ENCODE assay signal across 15 cellular contexts in genomic region chr14:91401751-91402150, GRCh38. TPM values are rescaled to one million over a fixed set of nuclear protein-coding genes. Genes with fewer than 3 reads are reported as not detected.
DNase-seq lines count a peak whose midpoint lies in the region; ATAC-seq and TF ChIP-seq lines count a peak whose summit lies in the region.
"Had no signal": no experiment of that assay in that cellular context is flagged by ENCODE, and none has a peak within 500 bp of the region (broad histone marks: within the 10 kb centered on the region; RNA-seq: fewer than 3 reads in every experiment).

No MANE protein-coding gene starts in this region.

- DNase-seq in CD4-positive, alpha-beta T cell = no peak
- DNase-seq in activated naive CD4-positive, alpha-beta T cell treated with anti-CD3 and anti-CD28 coated beads, Interleukin-2, amount 50 U/mL, for 72 hours (ENCODE audit: low spot score in 2 of 2) = no peak
- no peak for DNase-seq in naive thymus-derived CD4-positive, alpha-beta T cell
- no peak for DNase-seq in GM03348 (ENCODE audit: low spot score)
- DNase-seq in DMS114 treated with DMSO at 0.1 percent for 48 hours (lab: John Stamatoyannopoulos, UW; ENCODE audit: unreplicated experiment) = no peak
- DNase-seq in cerebellum (ENCODE audit: low spot score) = no peak
- DNase-seq: DND-41, GM23248, NCI-H146, NCI-H345, T-helper 9 cell had no signal

- peaks cover 91% of the 10 kb centered on the region for H3K4me1 Mint-ChIP-seq in CD4-positive, alpha-beta T cell (ENCODE audit: low read depth)
- peaks cover 83 to 97% (median 89%) of the 10 kb centered on the region in 7 donors for H3K4me1 Mint-ChIP-seq in naive thymus-derived CD4-positive, alpha-beta T cell

- POLR2A ChIA-PET in CD4-positive, alpha-beta T cell (lab: Charles Lee) = interaction anchor here (1.4 to 12.9 kb wide), 5 partner anchors 15 to 76 kb away, joined by 3 to 294 read pairs (median 10); partner anchors contain the start of gene CCDC88C
- POLR2A ChIA-PET in naive thymus-derived CD4-positive, alpha-beta T cell (lab: Charles Lee) = interaction anchor here (0.7 to 22.3 kb wide), 7 partner anchors 10 to 468 kb away, joined by 3 to 328 read pairs (median 4); partner anchors contain the start of gene CCDC88C

- H3K9me3 ChIP-seq in CD4-positive, alpha-beta T cell (ENCODE audit: control insufficient read depth, low read length) = no peaks in the 10 kb centered on the region
- H3K9me3 ChIP-seq in KOPT-K1 (ENCODE audit: insufficient read depth, low read length, poor library complexity, severe bottlenecking) = no peaks in the 10 kb centered on the region
- H3K9me3 ChIP-seq in naive thymus-derived CD4-positive, alpha-beta T cell (ENCODE audit: control insufficient read depth in 2 of 3, low read length in 3 of 3) = no peaks in the 10 kb centered on the region
- H3K9me3 ChIP-seq: thoracic aorta had no signal

- H3K36me3 Mint-ChIP-seq in CD4-positive, alpha-beta T cell (ENCODE audit: low read depth) = peaks cover 49% of the 10 kb centered on the region
- H3K36me3 Mint-ChIP-seq in activated naive CD4-positive, alpha-beta T cell treated with anti-CD3 and anti-CD28 coated beads, Interleukin-2, amount 50 U/mL, for 72 hours = peaks cover 6 to 35% of the 10 kb centered on the region in 2 donors
- H3K36me3 Mint-ChIP-seq in naive thymus-derived CD4-positive, alpha-beta T cell = peaks cover 0 to 26% (median 7%) of the 10 kb centered on the region in 5 donors

- no peak for TF ChIP-seq CTCF in CD4-positive, alpha-beta T cell (IDR thresholded peaks at IDR 0.05)

- peak overlapping the region; percentile 19 for H3K4me3 ChIP-seq in naive thymus-derived CD4-positive, alpha-beta T cell (ENCODE audit: low read length)
- H3K4me3 ChIP-seq: GM23248, lung, thoracic aorta had no signal

- no peaks in the 10 kb centered on the region for H3K27me3 ChIP-seq in CD4-positive, alpha-beta T cell (ENCODE audit: control insufficient read depth, insufficient read depth, low read length)
- H3K27me3 ChIP-seq in naive thymus-derived CD4-positive, alpha-beta T cell (ENCODE audit: control insufficient read depth in 2 of 2, insufficient read depth in 2 of 2, low read length in 2 of 2) = no peaks in the 10 kb centered on the region

- no peaks in the 10 kb centered on the region for H3K27me3 Mint-ChIP-seq in CD4-positive, alpha-beta T cell
- no peaks in the 10 kb centered on the region for H3K27me3 Mint-ChIP-seq in naive thymus-derived CD4-positive, alpha-beta T cell

- no peaks in the 10 kb centered on the region for H3K9me3 Mint-ChIP-seq in CD4-positive, alpha-beta T cell
- no peaks in the 10 kb centered on the region for H3K9me3 Mint-ChIP-seq in activated naive CD4-positive, alpha-beta T cell treated with anti-CD3 and anti-CD28 coated beads, Interleukin-2, amount 50 U/mL, for 72 hours
- H3K9me3 Mint-ChIP-seq in naive thymus-derived CD4-positive, alpha-beta T cell = no peaks in the 10 kb centered on the region

- intact Hi-C loops in CD4-positive, alpha-beta T cell (cut with DNase I, micrococcal nuclease) = no loop called here
- intact Hi-C loops in naive thymus-derived CD4-positive, alpha-beta T cell (cut with micrococcal nuclease) = loop anchor here in 1 of 2 donors (2.0 kb wide), 1 partner anchor 15 kb away; no protein-coding TSS in a partner anchor

- peak overlapping the region; percentile 98 for H3K27ac Mint-ChIP-seq in CD4-positive, alpha-beta T cell
- H3K27ac Mint-ChIP-seq in activated naive CD4-positive, alpha-beta T cell treated with anti-CD3 and anti-CD28 coated beads, Interleukin-2, amount 50 U/mL, for 72 hours = peak overlapping the region; percentile 71 to 90
- peak overlapping the region; percentile 52 to 99 (median 95) for H3K27ac Mint-ChIP-seq in naive thymus-derived CD4-positive, alpha-beta T cell

- peak overlapping the region; percentile 85 for H3K27ac ChIP-seq in CD4-positive, alpha-beta T cell (ENCODE audit: low read depth, low read length)
- H3K27ac ChIP-seq in KOPT-K1 (ENCODE audit: low read depth, low read length, poor library complexity, severe bottlenecking) = peak overlapping the region; percentile 78
- peak overlapping the region; percentile 95 for H3K27ac ChIP-seq in naive thymus-derived CD4-positive, alpha-beta T cell (ENCODE audit: low read depth, low read length)
- H3K27ac ChIP-seq: GM23248, thoracic aorta had no signal

- peaks cover 85 to 90% of the 10 kb centered on the region in 2 donors for H3K4me1 ChIP-seq in naive thymus-derived CD4-positive, alpha-beta T cell (ENCODE audit: control insufficient read depth in 2 of 2, insufficient read depth in 2 of 2, low read length in 2 of 2)

- peak overlapping the region; percentile 61 for H3K4me3 Mint-ChIP-seq in CD4-positive, alpha-beta T cell
- H3K4me3 Mint-ChIP-seq in naive thymus-derived CD4-positive, alpha-beta T cell = peak overlapping the region; percentile 44 to 92 (median 84)

- no peak for ATAC-seq in CD4-positive, alpha-beta T cell (ENCODE audit: poor library complexity)
- ATAC-seq in activated naive CD4-positive, alpha-beta T cell treated with anti-CD3 and anti-CD28 coated beads, Interleukin-2, amount 50 U/mL, for 72 hours = no peak
- no peak for ATAC-seq in naive thymus-derived CD4-positive, alpha-beta T cell
- no peak for ATAC-seq in GM21526 (IDR thresholded peaks at IDR 0.05; ENCODE audit: low FRiP score, unreplicated experiment)

- peaks cover 25% of the 10 kb centered on the region for H3K36me3 ChIP-seq in KOPT-K1 (ENCODE audit: insufficient read depth, low read length)
- H3K36me3 ChIP-seq in naive thymus-derived CD4-positive, alpha-beta T cell (ENCODE audit: control insufficient read depth in 2 of 3, insufficient read depth in 3 of 3, low read length in 3 of 3) = peaks cover 0 to 10% (median 8%) of the 10 kb centered on the region in 3 experiments
- H3K36me3 ChIP-seq: thoracic aorta had no signal

- CTCF ChIA-PET in CD4-positive, alpha-beta T cell (lab: Charles Lee) = interaction anchor here (0.6 to 6.1 kb wide), 3 partner anchors 15 to 896 kb away, joined by 3 to 62 read pairs (median 29); partner anchors contain the start of gene CCDC88C
- CTCF ChIA-PET in naive thymus-derived CD4-positive, alpha-beta T cell (lab: Charles Lee) = interaction anchor here (0.6 to 2.2 kb wide), 3 partner anchors 12 to 229 kb away, joined by 3 to 6 read pairs (median 3); no protein-coding TSS in a partner anchor

RNA-seq across cellular contexts. Expression of gene CCDC88C, which starts 15.9 kb away (rescaled TPM):
- 100 to 1,000 TPM; 269 to 287 TPM for total RNA-seq in CD4-positive, alpha-beta T cell
- total RNA-seq in activated naive CD4-positive, alpha-beta T cell treated with anti-CD3 and anti-CD28 coated beads, Interleukin-2, amount 50 U/mL, for 72 hours = 100 to 1,000 TPM in 1 of 2 donors, 10 to 100 TPM in 1; 98.8 to 113 TPM
- total RNA-seq in naive thymus-derived CD4-positive, alpha-beta T cell = 100 to 1,000 TPM; 189 to 324 (median 277) TPM
- 10 to 100 TPM; 23.6 to 44.9 TPM for polyA plus RNA-seq in naive thymus-derived CD4-positive, alpha-beta T cell
- total RNA-seq in cerebellum = 39.0 TPM
- total RNA-seq: GM23248 had no signal
- polyA plus RNA-seq: GM23248 had no signal
